ENCODE assay signal across 16 cellular contexts in genomic region chr15:77567202-77567601, GRCh38.
DNase-seq lines count a peak whose midpoint lies in the region; ATAC-seq and TF ChIP-seq lines count a peak whose summit lies in the region.
"Had no signal": no experiment of that assay in that cellular context is flagged by ENCODE, and none has a peak within 500 bp of the region (broad histone marks: within the 10 kb centered on the region; RNA-seq: fewer than 3 reads in every experiment).

No MANE protein-coding gene starts in this region.

- DNase-seq in Right ventricle myocardium inferior (ENCODE audit: missing footprints) (peak; percentile 48), left ventricle myocardium superior (no peak), neural progenitor cell (ENCODE audit: low spot score) (no peak), MCF 10A (ENCODE audit: unreplicated experiment) (no peak)
- DNase-seq: 8988T; CD4-positive, alpha-beta memory T cell; DMS153; DMS79; GM23248; H7 had no signal

- H3K9me3 ChIP-seq in neural progenitor cell (ENCODE audit: low read depth), result no peaks in the 10 kb centered on the region
- H3K9me3 ChIP-seq: BLaER1 had no signal

- ATAC-seq in Right ventricle myocardium inferior (no peak), left ventricle myocardium superior (no peak), HG03520 (IDR thresholded peaks at IDR 0.05; ENCODE audit: unreplicated experiment) (no peak), GM21360 (IDR thresholded peaks at IDR 0.05; ENCODE audit: unreplicated experiment) (no peak)
- ATAC-seq: HCT116 had no signal

- H3K9me3 Mint-ChIP-seq in neural progenitor cell, result no peaks in the 10 kb centered on the region
- H3K9me3 Mint-ChIP-seq in MCF 10A (ENCODE audit: unreplicated experiment), result no peaks in the 10 kb centered on the region
- H3K9me3 Mint-ChIP-seq: CD4-positive, alpha-beta memory T cell had no signal

- intact Hi-C loops in Right ventricle myocardium inferior (cut with DNase I), result no loop called here
- intact Hi-C loops in left ventricle myocardium superior (cut with micrococcal nuclease), result no loop called here
- intact Hi-C loops in MCF 10A (cut with micrococcal nuclease), result no loop called here

- peak overlapping the region; percentile 69 for H3K27ac Mint-ChIP-seq in neural progenitor cell
- no peak overlapping the region for H3K27ac Mint-ChIP-seq in MCF 10A (ENCODE audit: low read depth, unreplicated experiment)
- H3K27ac Mint-ChIP-seq: CD4-positive, alpha-beta memory T cell had no signal

- no peaks in the 10 kb centered on the region for H4K20me1 ChIP-seq in neural progenitor cell (ENCODE audit: low read depth)
- H4K20me1 ChIP-seq: BLaER1 had no signal

- H3K79me2 ChIP-seq in neural progenitor cell (ENCODE audit: low read depth), result no peaks in the 10 kb centered on the region

- no peak for TF ChIP-seq CTCF in VCaP (conservative IDR thresholded peaks at IDR 0.05)
- no peak for TF ChIP-seq CTCF in neural progenitor cell (IDR thresholded peaks at IDR 0.05)
- TF ChIP-seq CTCF in MCF 10A (IDR thresholded peaks at IDR 0.05; ENCODE audit: unreplicated experiment), result no peak

- H3K27me3 Mint-ChIP-seq in neural progenitor cell (ENCODE audit: insufficient read depth, low read depth) (peaks cover 8% of the 10 kb centered on the region), MCF 10A (ENCODE audit: insufficient read depth, unreplicated experiment) (no peaks in the 10 kb centered on the region)

- no peak overlapping the region for H2AFZ ChIP-seq in neural progenitor cell (replicated peaks)
- H2AFZ ChIP-seq: GM23248 had no signal

- H3K4me1 Mint-ChIP-seq in neural progenitor cell (peaks cover 54% of the 10 kb centered on the region), MCF 10A (ENCODE audit: insufficient read depth, unreplicated experiment) (no peaks in the 10 kb centered on the region)

- no TSS peak for BruUV-seq in MCF 10A (replicated peaks; lab: Mats Ljungman, UMichigan)

- H3K27me3 ChIP-seq in neural progenitor cell, result no peaks in the 10 kb centered on the region
- H3K27me3 ChIP-seq: BLaER1 had no signal

- H3K36me3 ChIP-seq in neural progenitor cell, result no peaks in the 10 kb centered on the region
- H3K36me3 ChIP-seq: BLaER1 had no signal

- H3K27ac ChIP-seq in VCaP, result peak overlapping the region; percentile 97
- H3K27ac ChIP-seq in neural progenitor cell, result no peak overlapping the region
- H3K27ac ChIP-seq: BLaER1, GM23248 had no signal

- H3K4me1 ChIP-seq in neural progenitor cell, result peaks cover 34% of the 10 kb centered on the region

- CTCF ChIA-PET in MCF 10A (lab: Yijun Ruan, JAX), result interaction anchor here (0.5 to 1.1 kb wide), 2 partner anchors 23 to 470 kb away, joined by 3 read pairs; no protein-coding TSS in a partner anchor

- H3F3A ChIP-seq in neural progenitor cell (ENCODE audit: low read depth), result peaks cover 8% of the 10 kb centered on the region

- H3K4me3 ChIP-seq in neural progenitor cell, result no peak overlapping the region
- H3K4me3 ChIP-seq: BLaER1, GM23248 had no signal

- H3K4me2 ChIP-seq in neural progenitor cell, result no peak overlapping the region
- H3K4me2 ChIP-seq: BLaER1 had no signal

- POLR2A ChIA-PET in MCF 10A (lab: Yijun Ruan, JAX), result no interaction called here

- H3K9ac ChIP-seq in neural progenitor cell, result no peak overlapping the region
- H3K9ac ChIP-seq: BLaER1, GM23248 had no signal

- H3K4me3 Mint-ChIP-seq in neural progenitor cell, result no peak overlapping the region
- no peak overlapping the region for H3K4me3 Mint-ChIP-seq in MCF 10A (ENCODE audit: unreplicated experiment)
- H3K4me3 Mint-ChIP-seq: CD14-positive monocyte; CD4-positive, alpha-beta memory T cell had no signal

- H3K36me3 Mint-ChIP-seq in neural progenitor cell, result no peaks in the 10 kb centered on the region
- H3K36me3 Mint-ChIP-seq in MCF 10A (ENCODE audit: insufficient read depth, unreplicated experiment), result no peaks in the 10 kb centered on the region
- H3K36me3 Mint-ChIP-seq: CD14-positive monocyte; CD4-positive, alpha-beta memory T cell had no signal
